36 cellular contexts compared by ENCODE assay signal in the genomic region with DNA sequence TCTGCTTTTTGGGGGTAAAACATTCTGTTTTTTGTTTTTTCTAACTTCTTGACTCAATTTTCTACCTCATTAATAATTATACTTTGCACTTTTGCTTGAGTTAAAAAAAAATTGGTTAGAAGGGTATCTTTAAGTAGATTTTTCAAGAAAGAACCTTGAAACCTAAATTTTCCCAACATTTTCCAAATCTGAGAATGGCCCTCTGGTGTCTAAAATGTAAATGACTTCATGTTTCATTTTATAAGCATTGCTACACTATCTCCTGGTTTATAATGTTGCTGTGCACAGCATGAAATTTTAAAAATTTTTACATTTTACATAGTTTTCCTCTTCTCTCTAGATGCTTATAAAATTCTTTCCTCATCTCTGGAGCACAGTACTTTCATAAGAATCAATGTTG. TPM values are rescaled to one million over a fixed set of nuclear protein-coding genes. Genes with fewer than 3 reads are reported as not detected.
"Had no signal": no experiment of that assay in that cellular context is flagged by ENCODE, and none has a peak within 500 bp of the region (broad histone marks: within the 10 kb centered on the region; RNA-seq: fewer than 3 reads in every experiment).

No MANE protein-coding gene starts in this region.

- H3K9me3 Mint-ChIP-seq: activated CD8-positive, alpha-beta T cell treated with anti-CD3 and anti-CD28 coated beads for 36 hours; activated naive CD4-positive, alpha-beta T cell treated with anti-CD3 and anti-CD28 coated beads, Interleukin-2, amount 50 U/mL, for 24 hours; activated naive CD8-positive, alpha-beta T cell treated with anti-CD3 and anti-CD28 coated beads, Interleukin-2, amount 50 U/mL, for 24 hours; activated T-cell treated with anti-CD3 and anti-CD28 coated beads, Interleukin-2, amount 50 U/mL, for 4 hours; activated T-helper 17 cell treated with anti-CD3 and anti-CD28 coated beads, Interleukin-2, amount 50 U/mL, for 72 hours; nephron; stimulated activated naive CD8-positive, alpha-beta T cell treated with anti-CD3 and anti-CD28 coated beads, Interleukin-15, Interleukin-2, amounts not matched to agents 100 ng/mL and 50 ng/mL, for 24 hours had no signal

- H3K4me1 ChIP-seq: breast epithelium, gastroesophageal sphincter, prostate gland, right atrium auricular region, upper lobe of left lung, vagina had no signal

- ATAC-seq: activated CD8-positive, alpha-beta T cell treated with anti-CD3 and anti-CD28 coated beads for 36 hours; activated naive CD8-positive, alpha-beta T cell treated with anti-CD3 and anti-CD28 coated beads, Interleukin-2, amount 50 U/mL, for 24 hours; activated T-cell treated with anti-CD3 and anti-CD28 coated beads, Interleukin-2, amount 50 U/mL, for 4 hours; activated T-helper 17 cell treated with anti-CD3 and anti-CD28 coated beads, Interleukin-2, amount 50 U/mL, for 72 hours; gastroesophageal sphincter; left ventricle myocardium superior; mucosa of descending colon had no signal

- H3K27me3 ChIP-seq: breast epithelium, gastroesophageal sphincter, hepatocyte, neutrophil, ovary, right atrium auricular region, spleen, upper lobe of left lung, vagina had no signal

- H3K4me2 ChIP-seq: hepatocyte had no signal

- H3K27ac ChIP-seq: breast epithelium, gastroesophageal sphincter, hepatocyte, neutrophil, ovary, prostate gland, right atrium auricular region, spleen, thoracic aorta, upper lobe of left lung, vagina had no signal

- FAIRE-seq: colon, endometrium had no signal

- H3K4me3 Mint-ChIP-seq: activated CD8-positive, alpha-beta T cell treated with anti-CD3 and anti-CD28 coated beads for 36 hours; activated naive CD4-positive, alpha-beta T cell treated with anti-CD3 and anti-CD28 coated beads, Interleukin-2, amount 50 U/mL, for 24 hours; activated naive CD8-positive, alpha-beta T cell treated with anti-CD3 and anti-CD28 coated beads, Interleukin-2, amount 50 U/mL, for 24 hours; activated T-cell treated with anti-CD3 and anti-CD28 coated beads, Interleukin-2, amount 50 U/mL, for 4 hours; activated T-helper 17 cell treated with anti-CD3 and anti-CD28 coated beads, Interleukin-2, amount 50 U/mL, for 72 hours; nephron; stimulated activated naive CD8-positive, alpha-beta T cell treated with anti-CD3 and anti-CD28 coated beads, Interleukin-15, Interleukin-2, amounts not matched to agents 100 ng/mL and 50 ng/mL, for 24 hours had no signal

- DNase-seq: activated CD4-positive, alpha-beta T cell treated with anti-CD3 and anti-CD28 coated beads for 48 hours; activated CD8-positive, alpha-beta T cell treated with anti-CD3 and anti-CD28 coated beads for 36 hours; activated gamma-delta T cell treated with Interleukin-2 at 50 U/mL for 16 hours; activated naive CD8-positive, alpha-beta T cell treated with anti-CD3 and anti-CD28 coated beads, Interleukin-2, amount 50 U/mL, for 24 hours; activated T-cell treated with anti-CD3 and anti-CD28 coated beads, Interleukin-2, amount 50 U/mL, for 4 hours; amygdala; central memory CD4-positive, alpha-beta T cell; dermis blood vessel endothelial cell; effector CD4-positive, alpha-beta T cell; islet precursor cell; left ventricle myocardium superior; mucosa of descending colon; ovary; spleen; stimulated activated CD4-positive, alpha-beta T cell treated with anti-CD3 and anti-CD28 coated beads, Interleukin-4, amount 100 ng/mL, for 1 hour; upper lobe of left lung had no signal

- H2AFZ ChIP-seq: hepatocyte had no signal

- H3K4me3 ChIP-seq: breast epithelium, gastroesophageal sphincter, hepatocyte, mucosa of descending colon, ovary, prostate gland, right atrium auricular region, spleen, thoracic aorta, upper lobe of left lung, vagina had no signal

- H3K4me1 Mint-ChIP-seq: activated naive CD8-positive, alpha-beta T cell treated with anti-CD3 and anti-CD28 coated beads, Interleukin-2, amount 50 U/mL, for 24 hours; activated T-helper 17 cell treated with anti-CD3 and anti-CD28 coated beads, Interleukin-2, amount 50 U/mL, for 72 hours; nephron had no signal

- H3K9me3 ChIP-seq: breast epithelium, gastroesophageal sphincter, mucosa of descending colon, neutrophil, ovary, prostate gland, right atrium auricular region, spleen, thoracic aorta, upper lobe of left lung, vagina had no signal

- H3K36me3 ChIP-seq: ovary, prostate gland had no signal

- H3K27ac Mint-ChIP-seq: activated CD8-positive, alpha-beta T cell treated with anti-CD3 and anti-CD28 coated beads for 36 hours; activated naive CD4-positive, alpha-beta T cell treated with anti-CD3 and anti-CD28 coated beads, Interleukin-2, amount 50 U/mL, for 24 hours; activated naive CD8-positive, alpha-beta T cell treated with anti-CD3 and anti-CD28 coated beads, Interleukin-2, amount 50 U/mL, for 24 hours; activated T-helper 17 cell treated with anti-CD3 and anti-CD28 coated beads, Interleukin-2, amount 50 U/mL, for 72 hours; nephron; stimulated activated naive CD8-positive, alpha-beta T cell treated with anti-CD3 and anti-CD28 coated beads, Interleukin-15, Interleukin-2, amounts not matched to agents 100 ng/mL and 50 ng/mL, for 24 hours had no signal

- H3K27me3 Mint-ChIP-seq: activated CD8-positive, alpha-beta T cell treated with anti-CD3 and anti-CD28 coated beads for 36 hours; activated naive CD4-positive, alpha-beta T cell treated with anti-CD3 and anti-CD28 coated beads, Interleukin-2, amount 50 U/mL, for 24 hours; activated naive CD8-positive, alpha-beta T cell treated with anti-CD3 and anti-CD28 coated beads, Interleukin-2, amount 50 U/mL, for 24 hours; activated T-helper 17 cell treated with anti-CD3 and anti-CD28 coated beads, Interleukin-2, amount 50 U/mL, for 72 hours; stimulated activated naive CD8-positive, alpha-beta T cell treated with anti-CD3 and anti-CD28 coated beads, Interleukin-15, Interleukin-2, amounts not matched to agents 100 ng/mL and 50 ng/mL, for 24 hours had no signal

RNA-seq across cellular contexts. Expression of a gene that starts 45.9 kb away (rescaled TPM):
- total RNA-seq: activated CD8-positive, alpha-beta T cell treated with anti-CD3 and anti-CD28 coated beads for 36 hours; activated T-cell treated with anti-CD3 and anti-CD28 coated beads, Interleukin-2, amount 50 U/mL, for 4 hours; activated T-helper 17 cell treated with anti-CD3 and anti-CD28 coated beads, Interleukin-2, amount 50 U/mL, for 72 hours; breast epithelium; dermis blood vessel endothelial cell; epithelial cell of proximal tubule; gastroesophageal sphincter; hepatocyte; left ventricle myocardium superior; lung microvascular endothelial cell; mesenteric fat pad; mucosa of descending colon; myocyte; ovary; prostate gland; right atrium auricular region; spleen; subcutaneous adipose tissue; T-helper 1 cell treated with Interleukin-12 subunit alpha and Interleukin-12 subunit beta and Interleukin-4 antibody, amounts not matched to agents 30 ng/mL and 1 ng/mL, for 36 hours; thoracic aorta; upper lobe of left lung; vagina had no signal
- polyA plus RNA-seq: hepatocyte, ovary, spleen had no signal
